ENCODE assay signal across 8 cellular contexts in the genomic region with DNA sequence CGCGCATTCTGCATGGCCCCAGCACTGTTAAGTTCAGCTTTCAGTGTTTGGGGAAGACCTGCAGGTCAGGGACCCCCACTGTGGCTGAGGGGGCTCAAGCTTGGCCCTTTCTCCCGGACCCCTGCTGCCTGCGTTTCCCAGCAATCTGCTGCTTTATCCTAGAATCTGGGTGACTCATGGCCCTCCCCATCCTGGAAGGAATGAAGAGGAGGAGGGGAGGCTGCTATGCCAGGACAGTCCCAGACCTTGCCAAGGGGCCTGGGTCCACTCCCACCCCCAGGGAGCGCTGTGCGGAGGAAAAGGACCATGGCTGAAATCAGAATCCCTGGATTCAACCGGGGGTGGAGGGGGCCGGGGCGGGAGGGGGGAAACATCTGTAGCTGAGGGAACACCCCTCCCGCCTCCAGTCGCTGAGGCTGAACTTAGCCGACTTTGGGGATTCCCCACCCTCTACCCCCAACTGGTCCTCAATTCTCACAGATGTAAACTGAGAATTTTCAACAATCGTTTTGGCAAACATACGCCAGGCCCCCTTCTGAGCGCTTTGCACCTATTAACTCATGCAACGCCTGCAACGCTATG. TPM values are rescaled to one million over a fixed set of nuclear protein-coding genes. Genes with fewer than 3 reads are reported as not detected.
DNase-seq lines count a peak whose midpoint lies in the region; ATAC-seq, FAIRE-seq and TF ChIP-seq lines count a peak whose summit lies in the region.

No MANE protein-coding gene starts in this region.

- peak overlapping the region; percentile 26 for H3K4me3 ChIP-seq in cardiac muscle cell
- peak overlapping the region; percentile 52 for H3K4me3 ChIP-seq in astrocyte (ENCODE audit: insufficient read depth, low read depth, low read length)
- H3K4me3 ChIP-seq in transverse colon = peak overlapping the region in 3 of 4 donors; percentile 22 to 40 (median 34)

- intact Hi-C loops in cardiac septum (cut with DNase I) (no loop called here), transverse colon (cut with DNase I; ENCODE audit: low total_unique reads) (no loop called here)

- H3K36me3 Mint-ChIP-seq in astrocyte (ENCODE audit: low read depth, unreplicated experiment) (peaks cover 23% of the 10 kb centered on the region), immature natural killer cell (peaks cover 0 to 9% (median 3%) of the 10 kb centered on the region in 3 donors)

- H3K4me3 Mint-ChIP-seq in astrocyte (ENCODE audit: unreplicated experiment) (peak overlapping the region; percentile 84), immature natural killer cell (peak overlapping the region; percentile 72 to 87 (median 80))

- TF ChIP-seq POLR2A in transverse colon (IDR thresholded peaks at IDR 0.05) = no peak

- H3K27ac Mint-ChIP-seq in astrocyte (ENCODE audit: unreplicated experiment) = peak overlapping the region; percentile 80
- no peak overlapping the region for H3K27ac Mint-ChIP-seq in immature natural killer cell

- peak overlapping the region; percentile 94 for H3K4me2 ChIP-seq in astrocyte (ENCODE audit: low read length)

- DNase-seq in cardiac muscle cell (ENCODE audit: low read depth in 1 of 2, low spot score in 1 of 2) = peak; percentile 28 to 46
- no peak for DNase-seq in cardiac septum (ENCODE audit: low spot score)
- peak; percentile 61 for DNase-seq in astrocyte (ENCODE audit: low read depth)
- no peak for DNase-seq in immature natural killer cell
- DNase-seq in transverse colon = no peak
- no peak for DNase-seq in middle frontal gyrus (ENCODE audit: extremely low spot score, low spot score)
- no peak for DNase-seq in OCI-M2 (lab: John Stamatoyannopoulos, UW; ENCODE audit: unreplicated experiment)

- H3K4me1 ChIP-seq in cardiac muscle cell (ENCODE audit: low read depth) (no peaks in the 10 kb centered on the region), astrocyte (ENCODE audit: insufficient read depth, low read length) (peaks cover 15% of the 10 kb centered on the region), transverse colon (peaks cover 4 to 9% (median 8%) of the 10 kb centered on the region in 4 donors)

- H3K9me3 Mint-ChIP-seq in astrocyte (ENCODE audit: unreplicated experiment) = peaks cover 15% of the 10 kb centered on the region
- H3K9me3 Mint-ChIP-seq in immature natural killer cell = peaks cover 0 to 10% (median 0%) of the 10 kb centered on the region in 6 donors

- no peaks in the 10 kb centered on the region for H4K20me1 ChIP-seq in astrocyte (ENCODE audit: insufficient read depth, low read length)

- ATAC-seq in HG02610 (IDR thresholded peaks at IDR 0.05; ENCODE audit: unreplicated experiment) = no peak

- in situ Hi-C loops in transverse colon (cut with MboI; ENCODE audit: low pct_ligation_motif_present in 1 of 4, low pct_unique_long_range_greater_than_20kb in 1 of 4, low sequenced_read_pairs in 3 of 4) = loop anchor here in 2 of 4 donors (25.0 kb wide), 1 partner anchor 328 kb away; no protein-coding TSS in a partner anchor

- H3K9ac ChIP-seq in astrocyte (ENCODE audit: low read length) = peak overlapping the region; percentile 72

- H2AFZ ChIP-seq in astrocyte (ENCODE audit: low read depth, low read length) = peak overlapping the region; percentile 94

- no peak for TF ChIP-seq EP300 in transverse colon (IDR thresholded peaks at IDR 0.05; ENCODE audit: low read depth)

- peak; percentile 21 for TF ChIP-seq CTCF in cardiac muscle cell (IDR thresholded peaks at IDR 0.05; ENCODE audit: low read depth, low read length)
- TF ChIP-seq CTCF in astrocyte (IDR thresholded peaks at IDR 0.05; ENCODE audit: insufficient read depth, low read depth, low read length) = no peak
- no peak for TF ChIP-seq CTCF in transverse colon (IDR thresholded peaks at IDR 0.05)

- H3K4me1 Mint-ChIP-seq in astrocyte (ENCODE audit: low read depth, unreplicated experiment) = no peaks in the 10 kb centered on the region
- H3K4me1 Mint-ChIP-seq in immature natural killer cell = peaks cover 7% of the 10 kb centered on the region in 2 donors

- no peaks in the 10 kb centered on the region for H3K27me3 ChIP-seq in cardiac muscle cell
- H3K27me3 ChIP-seq in astrocyte (ENCODE audit: insufficient read depth, low read length) = no peaks in the 10 kb centered on the region
- peaks cover 24% of the 10 kb centered on the region for H3K27me3 ChIP-seq in transverse colon

- peaks cover 10% of the 10 kb centered on the region for H3K36me3 ChIP-seq in cardiac muscle cell
- no peaks in the 10 kb centered on the region for H3K36me3 ChIP-seq in astrocyte (ENCODE audit: insufficient read depth, low read length)
- H3K36me3 ChIP-seq in transverse colon = no peaks in the 10 kb centered on the region

- no peaks in the 10 kb centered on the region for H3K79me2 ChIP-seq in astrocyte (ENCODE audit: insufficient read depth, low read length)

- FAIRE-seq in astrocyte (lab: Jason Lieb, UNC) = no peak

- H3K27ac ChIP-seq in cardiac muscle cell (no peak overlapping the region), astrocyte (ENCODE audit: low read depth, low read length) (peak overlapping the region; percentile 59), transverse colon (no peak overlapping the region)

- WGBS in transverse colon (ENCODE audit: low coverage in 1 of 2), 2 donors = 0 to 23% methylated on average over 4 to 17 of the region's 17 CpGs

- H3K9me3 ChIP-seq in cardiac muscle cell (ENCODE audit: low read depth) (no peaks in the 10 kb centered on the region), astrocyte (ENCODE audit: insufficient read depth, low read depth, low read length) (peaks cover 16% of the 10 kb centered on the region), transverse colon (peaks cover 0 to 5% of the 10 kb centered on the region in 2 donors)

- H3K27me3 Mint-ChIP-seq in astrocyte (ENCODE audit: low read depth, unreplicated experiment) (no peaks in the 10 kb centered on the region), immature natural killer cell (ENCODE audit: low read depth in 3 of 3) (peaks cover 1 to 14% (median 2%) of the 10 kb centered on the region in 3 donors)

RNA-seq across cellular contexts. Expression of gene ZNF114, which starts 20.6 kb away (rescaled TPM):
- total RNA-seq in cardiac muscle cell (4.0 and 5.9 TPM in 2 replicates), cardiac septum (0.35 TPM), astrocyte (7.6 and 19.6 TPM in 2 replicates), transverse colon (not detected)
- polyA plus RNA-seq in cardiac muscle cell (4.9 and 6.2 TPM in 2 replicates), immature natural killer cell (1 to 10 TPM in 1 of 3 donors, under 1 TPM in 1, not detected in 1; 0.22 to 2.1 TPM)

RNA-seq across cellular contexts. Expression of gene CARD8, which starts 34.7 kb away (rescaled TPM):
- total RNA-seq in cardiac muscle cell = 27.3 and 57.6 TPM in 2 replicates
- 19.1 and 30.4 TPM in 2 replicates for polyA plus RNA-seq in cardiac muscle cell
- total RNA-seq in cardiac septum = 26.1 TPM
- total RNA-seq in astrocyte = 22.9 and 26.3 TPM in 2 replicates
- polyA plus RNA-seq in immature natural killer cell = 100 to 1,000 TPM in 1 of 3 donors, 10 to 100 TPM in 2; 74.2 to 109 (median 86.3) TPM
- total RNA-seq in transverse colon = 10 to 100 TPM; 13.1 to 48.4 (median 29.4) TPM

RNA-seq across cellular contexts. Expression of gene EMP3, which starts 34.9 kb away (rescaled TPM):
- 32.5 and 39.8 TPM in 2 replicates for total RNA-seq in cardiac muscle cell
- 148 and 160 TPM in 2 replicates for polyA plus RNA-seq in cardiac muscle cell
- 47.3 TPM for total RNA-seq in cardiac septum
- 199 and 217 TPM in 2 replicates for total RNA-seq in astrocyte
- 1,000 to 10,000 TPM in 2 of 3 donors, 100 to 1,000 TPM in 1; 994 to 1,311 (median 1,000) TPM for polyA plus RNA-seq in immature natural killer cell
- 10 to 100 TPM in 3 of 4 donors, 1 to 10 TPM in 1; 5.2 to 14.3 (median 12.0) TPM for total RNA-seq in transverse colon

Comparison
In these comparisons a context has a peak if more than half of its experiments do, and no peak if none do; other contexts are left out.
1. DNase-seq: peak in cardiac muscle cell (2 of 2) and astrocyte (single experiment); none in cardiac septum (single experiment), immature natural killer cell (0 of 3), transverse colon (single experiment), middle frontal gyrus (single experiment) and OCI-M2 (single experiment).
2. Peak in every context shown above with its lines, with median percentiles within 50 percentile points of each other: H3K4me3 ChIP-seq.